Comparison of ENCODE assay signal across 1 cellular context in the genomic region with DNA sequence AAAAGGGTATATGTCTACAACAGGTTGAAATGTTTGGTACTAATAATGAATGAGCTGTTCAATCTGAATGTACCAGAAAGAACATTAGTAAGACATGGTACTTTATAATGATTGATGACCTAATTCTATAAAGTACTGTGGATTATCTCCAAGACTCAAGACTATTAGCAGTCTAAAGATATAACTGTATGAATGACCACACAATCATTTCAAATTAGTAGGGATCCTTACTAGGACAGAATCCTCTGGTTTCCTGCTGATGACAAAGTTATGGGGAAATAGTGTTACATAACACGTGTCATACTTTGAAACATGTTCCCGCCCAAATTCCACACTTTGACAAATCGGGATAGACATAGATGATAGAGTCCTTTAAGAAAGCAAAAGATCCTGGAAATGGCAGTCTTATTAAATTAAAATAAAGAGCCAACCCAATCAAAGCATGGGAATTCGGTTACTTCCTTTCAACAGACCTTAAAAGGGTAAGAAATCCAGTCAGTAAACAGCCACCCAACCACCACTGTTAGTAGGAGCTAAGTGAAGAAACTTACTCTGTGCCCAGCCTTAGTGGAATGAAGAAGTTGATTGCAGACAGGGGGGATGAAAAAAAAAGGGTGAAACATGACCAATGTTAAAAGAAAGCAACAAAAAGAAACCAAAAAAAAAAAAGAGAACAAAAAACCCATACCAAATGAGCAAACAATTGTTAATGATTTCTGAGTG.
A peak's percentile ranks its signal among the peaks of the same experiment; 100 is the strongest.
TF ChIP-seq lines count a peak whose summit lies in the region.

No MANE protein-coding gene starts in this region.

TF ChIP-seq in K562, 482 proteins besides CTCF, POLR2A, EP300 and RAD21 (continued from another document and continues in another):
- TF ChIP-seq, protein P1, sequence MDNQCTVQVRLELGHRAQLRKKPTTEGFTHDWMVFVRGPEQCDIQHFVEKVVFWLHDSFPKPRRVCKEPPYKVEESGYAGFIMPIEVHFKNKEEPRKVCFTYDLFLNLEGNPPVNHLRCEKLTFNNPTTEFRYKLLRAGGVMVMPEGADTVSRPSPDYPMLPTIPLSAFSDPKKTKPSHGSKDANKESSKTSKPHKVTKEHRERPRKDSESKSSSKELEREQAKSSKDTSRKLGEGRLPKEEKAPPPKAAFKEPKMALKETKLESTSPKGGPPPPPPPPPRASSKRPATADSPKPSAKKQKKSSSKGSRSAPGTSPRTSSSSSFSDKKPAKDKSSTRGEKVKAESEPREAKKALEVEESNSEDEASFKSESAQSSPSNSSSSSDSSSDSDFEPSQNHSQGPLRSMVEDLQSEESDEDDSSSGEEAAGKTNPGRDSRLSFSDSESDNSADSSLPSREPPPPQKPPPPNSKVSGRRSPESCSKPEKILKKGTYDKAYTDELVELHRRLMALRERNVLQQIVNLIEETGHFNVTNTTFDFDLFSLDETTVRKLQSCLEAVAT (IDR thresholded peaks at IDR 0.05) = 0 out of 4 replicates have a peak, but pooled peaks of 1 of the 2 experiments have one; percentile 17
- TF ChIP-seq TBP (optimal IDR thresholded peaks at IDR 0.05; ENCODE audit: low read depth, low read length) = no peak
- TF ChIP-seq FOXA3 (CRISPR knock-in tag; conservative IDR thresholded peaks at IDR 0.05 in 1 of 2, IDR thresholded peaks at IDR 0.05 in 1 of 2) = no peak
- TF ChIP-seq SREBF1 (IDR thresholded peaks at IDR 0.05; ENCODE audit: borderline replicate concordance, low read depth, low read length) = no peak
- TF ChIP-seq, protein P2, sequence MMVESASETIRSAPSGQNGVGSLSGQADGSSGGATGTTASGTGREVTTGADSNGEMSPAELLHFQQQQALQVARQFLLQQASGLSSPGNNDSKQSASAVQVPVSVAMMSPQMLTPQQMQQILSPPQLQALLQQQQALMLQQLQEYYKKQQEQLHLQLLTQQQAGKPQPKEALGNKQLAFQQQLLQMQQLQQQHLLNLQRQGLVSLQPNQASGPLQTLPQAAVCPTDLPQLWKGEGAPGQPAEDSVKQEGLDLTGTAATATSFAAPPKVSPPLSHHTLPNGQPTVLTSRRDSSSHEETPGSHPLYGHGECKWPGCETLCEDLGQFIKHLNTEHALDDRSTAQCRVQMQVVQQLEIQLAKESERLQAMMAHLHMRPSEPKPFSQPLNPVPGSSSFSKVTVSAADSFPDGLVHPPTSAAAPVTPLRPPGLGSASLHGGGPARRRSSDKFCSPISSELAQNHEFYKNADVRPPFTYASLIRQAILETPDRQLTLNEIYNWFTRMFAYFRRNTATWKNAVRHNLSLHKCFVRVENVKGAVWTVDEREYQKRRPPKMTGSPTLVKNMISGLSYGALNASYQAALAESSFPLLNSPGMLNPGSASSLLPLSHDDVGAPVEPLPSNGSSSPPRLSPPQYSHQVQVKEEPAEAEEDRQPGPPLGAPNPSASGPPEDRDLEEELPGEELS (CRISPR knock-in tag; IDR thresholded peaks at IDR 0.05; ENCODE audit: borderline replicate concordance) = no peak
- no peak for TF ChIP-seq RUNX1 (IDR thresholded peaks at IDR 0.05; ENCODE audit: low read depth)
- no peak for TF ChIP-seq ZNF232 (CRISPR knock-in tag; IDR thresholded peaks at IDR 0.05)
- no peak for TF ChIP-seq ZSCAN32 (CRISPR knock-in tag; IDR thresholded peaks at IDR 0.05)
- peak; percentile 59 for TF ChIP-seq MEIS2 (IDR thresholded peaks at IDR 0.05; ENCODE audit: partially characterized antibody)
- TF ChIP-seq, protein P3, sequence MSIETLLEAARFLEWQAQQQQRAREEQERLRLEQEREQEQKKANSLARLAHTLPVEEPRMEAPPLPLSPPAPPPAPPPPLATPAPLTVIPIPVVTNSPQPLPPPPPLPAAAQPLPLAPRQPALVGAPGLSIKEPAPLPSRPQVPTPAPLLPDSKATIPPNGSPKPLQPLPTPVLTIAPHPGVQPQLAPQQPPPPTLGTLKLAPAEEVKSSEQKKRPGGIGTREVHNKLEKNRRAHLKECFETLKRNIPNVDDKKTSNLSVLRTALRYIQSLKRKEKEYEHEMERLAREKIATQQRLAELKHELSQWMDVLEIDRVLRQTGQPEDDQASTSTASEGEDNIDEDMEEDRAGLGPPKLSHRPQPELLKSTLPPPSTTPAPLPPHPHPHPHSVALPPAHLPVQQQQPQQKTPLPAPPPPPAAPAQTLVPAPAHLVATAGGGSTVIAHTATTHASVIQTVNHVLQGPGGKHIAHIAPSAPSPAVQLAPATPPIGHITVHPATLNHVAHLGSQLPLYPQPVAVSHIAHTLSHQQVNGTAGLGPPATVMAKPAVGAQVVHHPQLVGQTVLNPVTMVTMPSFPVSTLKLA (conservative IDR thresholded peaks at IDR 0.05) = peak in 1 of 2 experiments; percentile 20; a peak in 1 of 4 replicates
- TF ChIP-seq, protein P4, sequence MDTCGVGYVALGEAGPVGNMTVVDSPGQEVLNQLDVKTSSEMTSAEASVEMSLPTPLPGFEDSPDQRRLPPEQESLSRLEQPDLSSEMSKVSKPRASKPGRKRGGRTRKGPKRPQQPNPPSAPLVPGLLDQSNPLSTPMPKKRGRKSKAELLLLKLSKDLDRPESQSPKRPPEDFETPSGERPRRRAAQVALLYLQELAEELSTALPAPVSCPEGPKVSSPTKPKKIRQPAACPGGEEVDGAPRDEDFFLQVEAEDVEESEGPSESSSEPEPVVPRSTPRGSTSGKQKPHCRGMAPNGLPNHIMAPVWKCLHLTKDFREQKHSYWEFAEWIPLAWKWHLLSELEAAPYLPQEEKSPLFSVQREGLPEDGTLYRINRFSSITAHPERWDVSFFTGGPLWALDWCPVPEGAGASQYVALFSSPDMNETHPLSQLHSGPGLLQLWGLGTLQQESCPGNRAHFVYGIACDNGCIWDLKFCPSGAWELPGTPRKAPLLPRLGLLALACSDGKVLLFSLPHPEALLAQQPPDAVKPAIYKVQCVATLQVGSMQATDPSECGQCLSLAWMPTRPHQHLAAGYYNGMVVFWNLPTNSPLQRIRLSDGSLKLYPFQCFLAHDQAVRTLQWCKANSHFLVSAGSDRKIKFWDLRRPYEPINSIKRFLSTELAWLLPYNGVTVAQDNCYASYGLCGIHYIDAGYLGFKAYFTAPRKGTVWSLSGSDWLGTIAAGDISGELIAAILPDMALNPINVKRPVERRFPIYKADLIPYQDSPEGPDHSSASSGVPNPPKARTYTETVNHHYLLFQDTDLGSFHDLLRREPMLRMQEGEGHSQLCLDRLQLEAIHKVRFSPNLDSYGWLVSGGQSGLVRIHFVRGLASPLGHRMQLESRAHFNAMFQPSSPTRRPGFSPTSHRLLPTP (IDR thresholded peaks at IDR 0.05; ENCODE audit: borderline replicate concordance, extremely low read depth, insufficient read length) = no peak
- TF ChIP-seq, protein P5, sequence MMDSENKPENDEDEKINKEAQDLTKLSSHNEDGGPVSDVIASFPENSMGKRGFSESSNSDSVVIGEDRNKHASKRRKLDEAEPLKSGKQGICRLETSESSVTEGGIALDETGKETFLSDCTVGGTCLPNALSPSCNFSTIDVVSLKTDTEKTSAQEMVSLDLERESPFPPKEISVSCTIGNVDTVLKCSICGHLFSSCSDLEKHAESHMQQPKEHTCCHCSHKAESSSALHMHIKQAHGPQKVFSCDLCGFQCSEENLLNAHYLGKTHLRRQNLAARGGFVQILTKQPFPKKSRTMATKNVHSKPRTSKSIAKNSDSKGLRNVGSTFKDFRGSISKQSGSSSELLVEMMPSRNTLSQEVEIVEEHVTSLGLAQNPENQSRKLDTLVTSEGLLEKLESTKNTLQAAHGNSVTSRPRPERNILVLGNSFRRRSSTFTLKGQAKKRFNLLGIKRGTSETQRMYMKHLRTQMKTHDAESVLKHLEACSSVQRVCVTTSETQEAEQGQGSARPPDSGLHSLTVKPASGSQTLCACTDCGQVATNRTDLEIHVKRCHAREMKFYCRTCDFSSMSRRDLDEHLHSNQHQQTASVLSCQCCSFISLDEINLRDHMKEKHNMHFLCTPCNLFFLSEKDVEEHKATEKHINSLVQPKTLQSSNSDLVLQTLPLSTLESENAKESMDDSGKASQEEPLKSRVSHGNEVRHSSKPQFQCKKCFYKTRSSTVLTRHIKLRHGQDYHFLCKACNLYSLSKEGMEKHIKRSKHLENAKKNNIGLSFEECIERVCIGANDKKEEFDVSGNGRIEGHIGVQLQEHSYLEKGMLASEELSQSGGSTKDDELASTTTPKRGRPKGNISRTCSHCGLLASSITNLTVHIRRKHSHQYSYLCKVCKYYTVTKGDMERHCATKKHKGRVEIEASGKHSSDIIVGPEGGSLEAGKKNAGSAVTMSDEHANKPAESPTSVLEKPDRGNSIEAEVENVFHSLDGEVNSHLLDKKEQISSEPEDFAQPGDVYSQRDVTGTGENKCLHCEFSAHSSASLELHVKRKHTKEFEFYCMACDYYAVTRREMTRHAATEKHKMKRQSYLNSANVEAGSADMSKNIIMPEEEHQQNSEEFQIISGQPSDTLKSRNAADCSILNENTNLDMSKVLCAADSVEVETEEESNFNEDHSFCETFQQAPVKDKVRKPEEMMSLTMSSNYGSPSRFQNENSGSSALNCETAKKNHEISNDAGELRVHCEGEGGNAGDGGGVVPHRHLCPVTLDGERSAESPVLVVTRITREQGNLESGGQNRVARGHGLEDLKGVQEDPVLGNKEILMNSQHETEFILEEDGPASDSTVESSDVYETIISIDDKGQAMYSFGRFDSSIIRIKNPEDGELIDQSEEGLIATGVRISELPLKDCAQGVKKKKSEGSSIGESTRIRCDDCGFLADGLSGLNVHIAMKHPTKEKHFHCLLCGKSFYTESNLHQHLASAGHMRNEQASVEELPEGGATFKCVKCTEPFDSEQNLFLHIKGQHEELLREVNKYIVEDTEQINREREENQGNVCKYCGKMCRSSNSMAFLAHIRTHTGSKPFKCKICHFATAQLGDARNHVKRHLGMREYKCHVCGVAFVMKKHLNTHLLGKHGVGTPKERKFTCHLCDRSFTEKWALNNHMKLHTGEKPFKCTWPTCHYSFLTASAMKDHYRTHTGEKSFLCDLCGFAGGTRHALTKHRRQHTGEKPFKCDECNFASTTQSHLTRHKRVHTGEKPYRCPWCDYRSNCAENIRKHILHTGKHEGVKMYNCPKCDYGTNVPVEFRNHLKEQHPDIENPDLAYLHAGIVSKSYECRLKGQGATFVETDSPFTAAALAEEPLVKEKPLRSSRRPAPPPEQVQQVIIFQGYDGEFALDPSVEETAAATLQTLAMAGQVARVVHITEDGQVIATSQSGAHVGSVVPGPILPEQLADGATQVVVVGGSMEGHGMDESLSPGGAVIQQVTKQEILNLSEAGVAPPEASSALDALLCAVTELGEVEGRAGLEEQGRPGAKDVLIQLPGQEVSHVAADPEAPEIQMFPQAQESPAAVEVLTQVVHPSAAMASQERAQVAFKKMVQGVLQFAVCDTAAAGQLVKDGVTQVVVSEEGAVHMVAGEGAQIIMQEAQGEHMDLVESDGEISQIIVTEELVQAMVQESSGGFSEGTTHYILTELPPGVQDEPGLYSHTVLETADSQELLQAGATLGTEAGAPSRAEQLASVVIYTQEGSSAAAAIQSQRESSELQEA (IDR thresholded peaks at IDR 0.05; ENCODE audit: low read depth) = no peak
- TF ChIP-seq, protein P6, sequence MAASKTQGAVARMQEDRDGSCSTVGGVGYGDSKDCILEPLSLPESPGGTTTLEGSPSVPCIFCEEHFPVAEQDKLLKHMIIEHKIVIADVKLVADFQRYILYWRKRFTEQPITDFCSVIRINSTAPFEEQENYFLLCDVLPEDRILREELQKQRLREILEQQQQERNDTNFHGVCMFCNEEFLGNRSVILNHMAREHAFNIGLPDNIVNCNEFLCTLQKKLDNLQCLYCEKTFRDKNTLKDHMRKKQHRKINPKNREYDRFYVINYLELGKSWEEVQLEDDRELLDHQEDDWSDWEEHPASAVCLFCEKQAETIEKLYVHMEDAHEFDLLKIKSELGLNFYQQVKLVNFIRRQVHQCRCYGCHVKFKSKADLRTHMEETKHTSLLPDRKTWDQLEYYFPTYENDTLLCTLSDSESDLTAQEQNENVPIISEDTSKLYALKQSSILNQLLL (CRISPR knock-in tag; IDR thresholded peaks at IDR 0.05; ENCODE audit: borderline replicate concordance) = no peak
- 0 out of 4 replicates have a peak, but pooled peaks of 1 of the 2 experiments have one; percentile 8 for TF ChIP-seq KDM1A (IDR thresholded peaks at IDR 0.05)
- peak; percentile 85 for TF ChIP-seq CEBPB (tag; IDR thresholded peaks at IDR 0.05)
- TF ChIP-seq, protein P7, sequence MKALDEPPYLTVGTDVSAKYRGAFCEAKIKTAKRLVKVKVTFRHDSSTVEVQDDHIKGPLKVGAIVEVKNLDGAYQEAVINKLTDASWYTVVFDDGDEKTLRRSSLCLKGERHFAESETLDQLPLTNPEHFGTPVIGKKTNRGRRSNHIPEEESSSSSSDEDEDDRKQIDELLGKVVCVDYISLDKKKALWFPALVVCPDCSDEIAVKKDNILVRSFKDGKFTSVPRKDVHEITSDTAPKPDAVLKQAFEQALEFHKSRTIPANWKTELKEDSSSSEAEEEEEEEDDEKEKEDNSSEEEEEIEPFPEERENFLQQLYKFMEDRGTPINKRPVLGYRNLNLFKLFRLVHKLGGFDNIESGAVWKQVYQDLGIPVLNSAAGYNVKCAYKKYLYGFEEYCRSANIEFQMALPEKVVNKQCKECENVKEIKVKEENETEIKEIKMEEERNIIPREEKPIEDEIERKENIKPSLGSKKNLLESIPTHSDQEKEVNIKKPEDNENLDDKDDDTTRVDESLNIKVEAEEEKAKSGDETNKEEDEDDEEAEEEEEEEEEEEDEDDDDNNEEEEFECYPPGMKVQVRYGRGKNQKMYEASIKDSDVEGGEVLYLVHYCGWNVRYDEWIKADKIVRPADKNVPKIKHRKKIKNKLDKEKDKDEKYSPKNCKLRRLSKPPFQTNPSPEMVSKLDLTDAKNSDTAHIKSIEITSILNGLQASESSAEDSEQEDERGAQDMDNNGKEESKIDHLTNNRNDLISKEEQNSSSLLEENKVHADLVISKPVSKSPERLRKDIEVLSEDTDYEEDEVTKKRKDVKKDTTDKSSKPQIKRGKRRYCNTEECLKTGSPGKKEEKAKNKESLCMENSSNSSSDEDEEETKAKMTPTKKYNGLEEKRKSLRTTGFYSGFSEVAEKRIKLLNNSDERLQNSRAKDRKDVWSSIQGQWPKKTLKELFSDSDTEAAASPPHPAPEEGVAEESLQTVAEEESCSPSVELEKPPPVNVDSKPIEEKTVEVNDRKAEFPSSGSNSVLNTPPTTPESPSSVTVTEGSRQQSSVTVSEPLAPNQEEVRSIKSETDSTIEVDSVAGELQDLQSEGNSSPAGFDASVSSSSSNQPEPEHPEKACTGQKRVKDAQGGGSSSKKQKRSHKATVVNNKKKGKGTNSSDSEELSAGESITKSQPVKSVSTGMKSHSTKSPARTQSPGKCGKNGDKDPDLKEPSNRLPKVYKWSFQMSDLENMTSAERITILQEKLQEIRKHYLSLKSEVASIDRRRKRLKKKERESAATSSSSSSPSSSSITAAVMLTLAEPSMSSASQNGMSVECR (CRISPR knock-in tag; IDR thresholded peaks at IDR 0.05) = no peak
- TF ChIP-seq, protein P8, sequence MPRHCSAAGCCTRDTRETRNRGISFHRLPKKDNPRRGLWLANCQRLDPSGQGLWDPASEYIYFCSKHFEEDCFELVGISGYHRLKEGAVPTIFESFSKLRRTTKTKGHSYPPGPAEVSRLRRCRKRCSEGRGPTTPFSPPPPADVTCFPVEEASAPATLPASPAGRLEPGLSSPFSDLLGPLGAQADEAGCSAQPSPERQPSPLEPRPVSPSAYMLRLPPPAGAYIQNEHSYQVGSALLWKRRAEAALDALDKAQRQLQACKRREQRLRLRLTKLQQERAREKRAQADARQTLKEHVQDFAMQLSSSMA (CRISPR knock-in tag; IDR thresholded peaks at IDR 0.05) = no peak
- TF ChIP-seq ZKSCAN1 (IDR thresholded peaks at IDR 0.05; ENCODE audit: low read depth, low read length) = no peak
- TF ChIP-seq ESRRA (IDR thresholded peaks at IDR 0.05; ENCODE audit: borderline replicate concordance, low read depth) = no peak
- no peak for TF ChIP-seq SREBF2 (CRISPR knock-in tag; IDR thresholded peaks at IDR 0.05)
